Comparison of ENCODE assay signal across 9 cellular contexts in genomic region chr1:193408782-193409293, GRCh38.
A peak's percentile ranks its signal among the peaks of the same experiment; 100 is the strongest.
DNase-seq lines count a peak whose midpoint lies in the region; ATAC-seq, FAIRE-seq and TF ChIP-seq lines count a peak whose summit lies in the region.
"Had no signal": no experiment of that assay in that cellular context is flagged by ENCODE, and none has a peak within 500 bp of the region (broad histone marks: within the 10 kb centered on the region; RNA-seq: fewer than 3 reads in every experiment).

No MANE protein-coding gene starts in this region.

- no peaks in the 10 kb centered on the region for H3K9me1 ChIP-seq in K562 (ENCODE audit: control insufficient read depth, insufficient read depth, low read length)

- H3K79me2 ChIP-seq in K562 (ENCODE audit: control insufficient read depth, insufficient read depth, low read length) = no peaks in the 10 kb centered on the region

- H3K27me3 Mint-ChIP-seq in T-helper 1 cell treated with Interleukin-12 subunit alpha and Interleukin-12 subunit beta and Interleukin-4 antibody, amounts not matched to agents 30 μg/mL and 1 μg/mL, for 36 hours (ENCODE audit: low read depth) = no peaks in the 10 kb centered on the region

- H3K27me3 ChIP-seq in K562 (ENCODE audit: control insufficient read depth in 2 of 2, insufficient read depth in 2 of 2, low read length in 2 of 2) (no peaks in the 10 kb centered on the region), tibial artery (no peaks in the 10 kb centered on the region)

- no peak for FAIRE-seq in K562 (lab: Jason Lieb, UNC)

- no peak overlapping the region for H3K4me2 ChIP-seq in K562 (ENCODE audit: insufficient read depth, low read length)

- no peak for TF ChIP-seq RAD21 in K562 (CRISPR knock-in tag; conservative IDR thresholded peaks at IDR 0.05 in 1 of 2, IDR thresholded peaks at IDR 0.05 in 1 of 2)

- H4K20me1 ChIP-seq in K562 (replicated peaks; ENCODE audit: control insufficient read depth, insufficient read depth, low read length) = no peaks in the 10 kb centered on the region

- H3K36me3 ChIP-seq in K562 (ENCODE audit: control insufficient read depth, insufficient read depth, low read length) (no peaks in the 10 kb centered on the region), tibial artery (no peaks in the 10 kb centered on the region)

- no peak overlapping the region for H3K4me3 Mint-ChIP-seq in T-helper 1 cell treated with Interleukin-12 subunit alpha and Interleukin-12 subunit beta and Interleukin-4 antibody, amounts not matched to agents 30 μg/mL and 1 μg/mL, for 36 hours

- H3K9me3 ChIP-seq in K562 (replicated peaks; ENCODE audit: control insufficient read depth, insufficient read depth, low read depth, low read length) = no peaks in the 10 kb centered on the region
- H3K9me3 ChIP-seq in tibial artery = no peaks in the 10 kb centered on the region

- in situ Hi-C loops in K562 (cut with MboI) = no loop called here

- H3K4me3 ChIP-seq in K562 (no peak overlapping the region), tibial artery (peak overlapping the region; percentile 13 to 37)

- CTCF ChIA-PET in K562 (lab: Yijun Ruan, JAX; ENCODE audit: low intra/inter-chr PET ratio) = no interaction called here

- peak overlapping the region; percentile 49 for H3K27ac Mint-ChIP-seq in T-helper 1 cell treated with Interleukin-12 subunit alpha and Interleukin-12 subunit beta and Interleukin-4 antibody, amounts not matched to agents 30 μg/mL and 1 μg/mL, for 36 hours

- H3K27ac ChIP-seq in K562 (ENCODE audit: extremely low read depth, low read depth, low read length) (no peak overlapping the region), tibial artery (peak overlapping the region; percentile 53 to 63)
- H3K27ac ChIP-seq: 22Rv1 had no signal

- POLR2A ChIA-PET in K562 (lab: Yijun Ruan, JAX) = no interaction called here

- no peak for DNase-seq in T-helper 1 cell
- DNase-seq in K562 (ENCODE audit: extremely low read depth in 1 of 4, low spot score in 3 of 4) = peak in 1 of 4 experiments; percentile 31
- DNase-seq in left colon = peak; percentile 34 to 39
- DNase-seq in tibial artery = peak; percentile 40 to 67
- DNase-seq in RKO (ENCODE audit: low spot score) = no peak
- no peak for DNase-seq in NOMO-1 treated with dmso at 0.1 percent for 144 hours (lab: John Stamatoyannopoulos, UW; ENCODE audit: unreplicated experiment)

- H3K36me3 Mint-ChIP-seq in T-helper 1 cell treated with Interleukin-12 subunit alpha and Interleukin-12 subunit beta and Interleukin-4 antibody, amounts not matched to agents 30 μg/mL and 1 μg/mL, for 36 hours (ENCODE audit: low read depth) = peaks cover 23% of the 10 kb centered on the region

- no peak overlapping the region for H3K9ac ChIP-seq in K562 (ENCODE audit: insufficient read depth in 1 of 2, low read depth in 2 of 2, low read length in 2 of 2)

- TF ChIP-seq CTCF in K562 (IDR thresholded peaks at IDR 0.05 in 2 of 3, conservative IDR thresholded peaks at IDR 0.05 in 1 of 3; ENCODE audit: insufficient read depth in 2 of 3, low read depth in 1 of 3, low read length in 3 of 3) (no peak), tibial artery (IDR thresholded peaks at IDR 0.05) (no peak)

- H3K9me3 Mint-ChIP-seq in T-helper 1 cell treated with Interleukin-12 subunit alpha and Interleukin-12 subunit beta and Interleukin-4 antibody, amounts not matched to agents 30 μg/mL and 1 μg/mL, for 36 hours = peaks cover 18% of the 10 kb centered on the region

- WGBS in K562 (ENCODE audit: insufficient coverage, low coverage, missing lambda C conversion rate) = 2% methylated on average over 9 of the region's 9 CpGs

- no peak for TF ChIP-seq POLR2A in K562 (conservative IDR thresholded peaks at IDR 0.05)

- no peak overlapping the region for H2AFZ ChIP-seq in K562 (ENCODE audit: low read depth, low read length)

- TF ChIP-seq EP300 in K562 (IDR thresholded peaks at IDR 0.05; ENCODE audit: low read length) = no peak

- ATAC-seq in K562 (peak; percentile 47), left colon (no peak), GM21576 (IDR thresholded peaks at IDR 0.05; ENCODE audit: unreplicated experiment) (no peak)

- H3K4me1 ChIP-seq in K562 (replicated peaks in 1 of 2; ENCODE audit: control insufficient read depth in 2 of 2, insufficient read depth in 2 of 2, low read length in 2 of 2) = no peaks in the 10 kb centered on the region
- peaks cover 0 to 23% (median 3%) of the 10 kb centered on the region in 4 donors for H3K4me1 ChIP-seq in tibial artery

- no TSS peak for BruUV-seq in K562 (replicated peaks; lab: Mats Ljungman, UMichigan)

- intact Hi-C loops in K562 (cut with micrococcal nuclease) (no loop called here), left colon (cut with DNase I, micrococcal nuclease) (no loop called here), tibial artery (cut with DNase I; ENCODE audit: low total_unique reads) (no loop called here)

- H3K4me1 Mint-ChIP-seq in T-helper 1 cell treated with Interleukin-12 subunit alpha and Interleukin-12 subunit beta and Interleukin-4 antibody, amounts not matched to agents 30 μg/mL and 1 μg/mL, for 36 hours (ENCODE audit: low read depth) = peaks cover 37% of the 10 kb centered on the region

TF ChIP-seq in K562, 482 proteins besides CTCF, POLR2A, EP300 and RAD21:
- TF ChIP-seq TEAD1 (CRISPR knock-in tag; IDR thresholded peaks at IDR 0.05) = 0 out of 4 replicates have a peak, but pooled peaks of 1 of the 2 experiments have one; percentile 43
- no peak for TF ChIP-seq ZNF830 (CRISPR knock-in tag; IDR thresholded peaks at IDR 0.05)
- no peak for TF ChIP-seq ZNF699 (CRISPR knock-in tag; IDR thresholded peaks at IDR 0.05; ENCODE audit: insufficient replicate concordance)
- TF ChIP-seq, protein P1, sequence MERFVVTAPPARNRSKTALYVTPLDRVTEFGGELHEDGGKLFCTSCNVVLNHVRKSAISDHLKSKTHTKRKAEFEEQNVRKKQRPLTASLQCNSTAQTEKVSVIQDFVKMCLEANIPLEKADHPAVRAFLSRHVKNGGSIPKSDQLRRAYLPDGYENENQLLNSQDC (CRISPR knock-in tag; IDR thresholded peaks at IDR 0.05) = no peak
- peak; percentile 37; the same call in 1 of the 2 replicates for TF ChIP-seq NFIC (IDR thresholded peaks at IDR 0.05)
- TF ChIP-seq, protein P2, sequence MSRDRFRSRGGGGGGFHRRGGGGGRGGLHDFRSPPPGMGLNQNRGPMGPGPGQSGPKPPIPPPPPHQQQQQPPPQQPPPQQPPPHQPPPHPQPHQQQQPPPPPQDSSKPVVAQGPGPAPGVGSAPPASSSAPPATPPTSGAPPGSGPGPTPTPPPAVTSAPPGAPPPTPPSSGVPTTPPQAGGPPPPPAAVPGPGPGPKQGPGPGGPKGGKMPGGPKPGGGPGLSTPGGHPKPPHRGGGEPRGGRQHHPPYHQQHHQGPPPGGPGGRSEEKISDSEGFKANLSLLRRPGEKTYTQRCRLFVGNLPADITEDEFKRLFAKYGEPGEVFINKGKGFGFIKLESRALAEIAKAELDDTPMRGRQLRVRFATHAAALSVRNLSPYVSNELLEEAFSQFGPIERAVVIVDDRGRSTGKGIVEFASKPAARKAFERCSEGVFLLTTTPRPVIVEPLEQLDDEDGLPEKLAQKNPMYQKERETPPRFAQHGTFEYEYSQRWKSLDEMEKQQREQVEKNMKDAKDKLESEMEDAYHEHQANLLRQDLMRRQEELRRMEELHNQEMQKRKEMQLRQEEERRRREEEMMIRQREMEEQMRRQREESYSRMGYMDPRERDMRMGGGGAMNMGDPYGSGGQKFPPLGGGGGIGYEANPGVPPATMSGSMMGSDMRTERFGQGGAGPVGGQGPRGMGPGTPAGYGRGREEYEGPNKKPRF (IDR thresholded peaks at IDR 0.05; ENCODE audit: low read depth, low read length) = no peak
- TF ChIP-seq RB1 (IDR thresholded peaks at IDR 0.05; ENCODE audit: low read depth) = no peak
- no peak for TF ChIP-seq NCOA2 (IDR thresholded peaks at IDR 0.05; ENCODE audit: partially characterized antibody in 2 of 2)
- TF ChIP-seq MTF1 (CRISPR knock-in tag; IDR thresholded peaks at IDR 0.05; ENCODE audit: borderline replicate concordance) = no peak
- no peak for TF ChIP-seq CTBP1 (IDR thresholded peaks at IDR 0.05; ENCODE audit: borderline replicate concordance)
- no peak for TF ChIP-seq DNMT1 (IDR thresholded peaks at IDR 0.05)
- TF ChIP-seq MTA2 (IDR thresholded peaks at IDR 0.05; ENCODE audit: low read depth) = no peak

Comparison
In these comparisons a context has a peak if more than half of its experiments do, and no peak if none do; other contexts are left out.
1. DNase-seq: peak in left colon (2 of 2) and tibial artery (2 of 2); none in T-helper 1 cell (0 of 5), RKO (single experiment) and NOMO-1 treated with dmso at 0.1 percent for 144 hours (single experiment).